24 cellular contexts compared by ENCODE assay signal in the genomic region with DNA sequence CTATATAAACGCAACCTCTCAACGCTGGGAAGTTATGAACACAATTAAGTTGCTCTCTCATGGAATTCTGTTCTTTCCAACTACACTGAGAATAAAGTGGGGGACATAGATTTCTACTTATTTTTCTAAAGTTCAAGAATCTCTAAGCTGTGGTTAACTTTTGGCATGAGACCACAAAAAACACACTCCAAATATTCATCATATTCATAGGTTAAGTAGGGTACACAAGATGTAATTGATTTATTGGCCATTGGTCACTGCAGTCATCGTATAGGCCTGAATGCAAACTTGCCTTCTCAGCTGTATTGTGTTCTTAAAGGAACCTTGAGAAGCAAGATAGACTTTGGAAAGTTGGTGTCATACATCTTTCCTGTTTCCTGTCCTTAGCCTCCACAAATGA. TPM values are rescaled to one million over a fixed set of nuclear protein-coding genes. Genes with fewer than 3 reads are reported as not detected.
"Had no signal": no experiment of that assay in that cellular context is flagged by ENCODE, and none has a peak within 500 bp of the region (broad histone marks: within the 10 kb centered on the region; RNA-seq: fewer than 3 reads in every experiment).

No MANE protein-coding gene starts in this region.

- H3K36me3 ChIP-seq: esophagus muscularis mucosa, left lung, suprapubic skin, transverse colon, vagina had no signal

- H3K27ac ChIP-seq: esophagus muscularis mucosa, left lung, suprapubic skin, transverse colon, vagina had no signal

- H3K4me3 ChIP-seq: esophagus muscularis mucosa, left lung, suprapubic skin, transverse colon, vagina had no signal

- H3K27me3 ChIP-seq: left lung, suprapubic skin, transverse colon, vagina had no signal

- DNase-seq: activated CD4-positive, alpha-beta memory T cell treated with anti-CD3 and anti-CD28 coated beads, Interleukin-2, amount 10 ng/mL, durations not matched to agents 7 days and 5 days; activated CD4-positive, alpha-beta T cell treated with anti-CD3 and anti-CD28 coated beads for 48 hours; activated CD4-positive, CD25-positive, alpha-beta regulatory T cell; activated CD8-positive, alpha-beta memory T cell treated with anti-CD3 and anti-CD28 coated beads, Interleukin-2, amount 10 ng/mL, durations not matched to agents 7 days and 5 days; activated naive CD4-positive, alpha-beta T cell; effector memory CD4-positive, alpha-beta T cell; foreskin melanocyte; glutamatergic neuron; hippocampal formation; left lung; posterior cingulate gyrus; retina; stimulated activated CD4-positive, alpha-beta T cell treated with anti-CD3 and anti-CD28 coated beads, Interleukin-12 subunit alpha, Interleukin-12 subunit beta, amount 100 ng/mL, for 4 hours; stimulated activated CD4-positive, alpha-beta T cell treated with anti-CD3 and anti-CD28 coated beads, Interleukin-2, amount 100 ng/mL, for 24 hours; stimulated activated naive CD4-positive, alpha-beta T cell treated with Interleukin-2 at 50 U/mL for 16 hours; T-helper 1 cell; T-helper 9 cell; transverse colon had no signal

- H3K9me3 ChIP-seq: esophagus muscularis mucosa, left lung, suprapubic skin, transverse colon, vagina had no signal

- ATAC-seq: activated CD8-positive, alpha-beta memory T cell treated with anti-CD3 and anti-CD28 coated beads, Interleukin-2, amount 10 ng/mL, durations not matched to agents 7 days and 5 days; left lung; natural killer cell treated with Interleukin-12 subunit alpha and Interleukin-12 subunit beta and Interleukin-15 and Interleukin-18, amount 100 ng/mL, for 72 hours had no signal

- H3K4me1 ChIP-seq: left lung had no signal

RNA-seq across cellular contexts. Expression of a gene that starts 40.3 kb away (rescaled TPM):
- total RNA-seq: activated CD4-positive, alpha-beta memory T cell treated with anti-CD3 and anti-CD28 coated beads, Interleukin-2, amount 10 ng/mL, durations not matched to agents 7 days and 5 days; activated CD8-positive, alpha-beta memory T cell treated with anti-CD3 and anti-CD28 coated beads, Interleukin-2, amount 10 ng/mL, durations not matched to agents 7 days and 5 days; endothelial cell of umbilical vein; natural killer cell treated with Interleukin-12 subunit alpha and Interleukin-12 subunit beta and Interleukin-15 and Interleukin-18, amount 100 ng/mL, for 72 hours had no signal
- polyA plus RNA-seq: keratinocyte had no signal
